Comparison of ENCODE assay signal across 8 cellular contexts in the genomic region with DNA sequence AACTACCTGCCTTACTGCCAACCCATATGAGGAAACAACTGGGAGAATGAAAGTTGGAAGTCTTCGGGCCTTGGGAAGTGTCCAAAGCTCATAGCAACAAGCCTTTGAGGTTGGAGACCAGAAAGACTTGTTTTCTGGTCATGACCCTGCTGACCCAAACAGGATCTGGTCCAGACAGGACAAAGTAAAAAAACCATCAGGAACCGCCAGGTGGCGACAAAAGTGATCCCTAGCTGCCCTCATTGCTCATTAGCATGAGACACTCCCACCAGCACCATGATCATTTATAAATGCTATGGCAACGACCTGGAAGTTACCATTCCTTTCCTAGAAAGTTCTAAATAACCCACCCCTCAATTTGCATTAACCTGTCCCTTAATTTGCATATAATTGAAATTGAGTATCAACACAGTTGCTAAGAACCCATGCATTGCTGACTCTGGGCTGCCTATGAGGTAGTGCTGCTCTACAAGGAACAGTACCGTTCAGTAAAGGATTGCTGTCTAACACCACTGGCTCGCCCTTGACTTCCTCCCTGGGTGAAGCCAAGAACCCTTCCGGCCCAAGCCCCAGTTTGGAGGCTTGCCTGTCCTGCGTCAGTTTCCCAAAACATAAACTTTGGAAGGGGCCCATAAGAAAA.
DNase-seq lines count a peak whose midpoint lies in the region; ATAC-seq and TF ChIP-seq lines count a peak whose summit lies in the region.

No MANE protein-coding gene starts in this region.

- H3K4me3 ChIP-seq in GM12865 (ENCODE audit: low read depth, low read length) (no peak overlapping the region), SU-DHL-6 (ENCODE audit: insufficient read depth, low read length, poor library complexity, severe bottlenecking) (no peak overlapping the region), H7 (ENCODE audit: insufficient read depth, low read depth, low read length) (no peak overlapping the region)
- H3K4me3 ChIP-seq in effector memory CD4-positive, alpha-beta T cell (ENCODE audit: insufficient read depth, low read depth, low read length, poor library complexity, severe bottlenecking): no peak overlapping the region

- no peaks in the 10 kb centered on the region for H3K9me2 ChIP-seq in SU-DHL-6 (replicated peaks; ENCODE audit: insufficient read depth, low read length)

- ATAC-seq in HG02938 (IDR thresholded peaks at IDR 0.05; ENCODE audit: unreplicated experiment) (peak; percentile 83), HG03135 (IDR thresholded peaks at IDR 0.05; ENCODE audit: unreplicated experiment) (no peak)
- ATAC-seq in naive thymus-derived CD8-positive, alpha-beta T cell: no peak

- H3K4me1 ChIP-seq in effector memory CD4-positive, alpha-beta T cell (ENCODE audit: control insufficient read depth, insufficient read depth, low read length, poor library complexity, severe bottlenecking): no peaks in the 10 kb centered on the region

- no peak overlapping the region for H2AFZ ChIP-seq in SU-DHL-6 (ENCODE audit: low read depth, low read length, severe bottlenecking)

- no peak overlapping the region for H3K4me2 ChIP-seq in SU-DHL-6 (ENCODE audit: low read depth, low read length, poor library complexity, severe bottlenecking)

- H3K9me3 Mint-ChIP-seq in naive thymus-derived CD8-positive, alpha-beta T cell: peaks cover 0 to 5% (median 0%) of the 10 kb centered on the region in 9 donors

- H3K4me1 Mint-ChIP-seq in naive thymus-derived CD8-positive, alpha-beta T cell: no peaks in the 10 kb centered on the region

- DNase-seq in GM12865 (ENCODE audit: low read depth): peak; percentile 60
- peak; percentile 6 to 21 (median 9) for DNase-seq in effector memory CD4-positive, alpha-beta T cell
- DNase-seq in stimulated activated CD4-positive, alpha-beta T cell treated with anti-CD3 and anti-CD28 coated beads, Interleukin-4, amount 100 ng/mL, for 1 hour: peak; percentile 26
- DNase-seq in H7: no peak
- DNase-seq in naive thymus-derived CD8-positive, alpha-beta T cell: no peak

- H3K9me3 ChIP-seq in SU-DHL-6 (ENCODE audit: insufficient read depth, low read length): no peaks in the 10 kb centered on the region
- H3K9me3 ChIP-seq in effector memory CD4-positive, alpha-beta T cell (ENCODE audit: control insufficient read depth, low read length): no peaks in the 10 kb centered on the region

- H3K9ac ChIP-seq in SU-DHL-6 (ENCODE audit: low read length): no peak overlapping the region

- H3K27ac ChIP-seq in SU-DHL-6 (ENCODE audit: low read depth, low read length): no peak overlapping the region
- H3K27ac ChIP-seq in effector memory CD4-positive, alpha-beta T cell (ENCODE audit: insufficient read depth, low read length, poor library complexity, severe bottlenecking): no peak overlapping the region

- H3K36me3 ChIP-seq in SU-DHL-6 (ENCODE audit: low read length) (no peaks in the 10 kb centered on the region), H7 (replicated peaks; ENCODE audit: control insufficient read depth, insufficient read depth, low read length) (no peaks in the 10 kb centered on the region)
- no peaks in the 10 kb centered on the region for H3K36me3 ChIP-seq in effector memory CD4-positive, alpha-beta T cell (ENCODE audit: control insufficient read depth, insufficient read depth, low read length)

- POLR2A ChIA-PET in naive thymus-derived CD8-positive, alpha-beta T cell (lab: Charles Lee): no interaction called here

- H3K4me3 Mint-ChIP-seq in naive thymus-derived CD8-positive, alpha-beta T cell: no peak overlapping the region

- H3K27me3 ChIP-seq in SU-DHL-6 (ENCODE audit: low read length): no peaks in the 10 kb centered on the region
- H3K27me3 ChIP-seq in effector memory CD4-positive, alpha-beta T cell (replicated peaks; ENCODE audit: control insufficient read depth, insufficient read depth, low read length, poor library complexity, severe bottlenecking): no peaks in the 10 kb centered on the region
- H3K27me3 ChIP-seq in H7 (ENCODE audit: control insufficient read depth, insufficient read depth, low read length): no peaks in the 10 kb centered on the region

- peaks cover 0 to 6% (median 2%) of the 10 kb centered on the region in 3 donors for H3K36me3 Mint-ChIP-seq in naive thymus-derived CD8-positive, alpha-beta T cell

- peaks cover 0 to 8% (median under 1%) of the 10 kb centered on the region in 5 donors for H3K27me3 Mint-ChIP-seq in naive thymus-derived CD8-positive, alpha-beta T cell

- no peaks in the 10 kb centered on the region for H3F3A ChIP-seq in SU-DHL-6 (ENCODE audit: insufficient read depth)

- H4K20me1 ChIP-seq in SU-DHL-6 (ENCODE audit: low read depth, low read length): no peaks in the 10 kb centered on the region

- H3K27ac Mint-ChIP-seq in naive thymus-derived CD8-positive, alpha-beta T cell: no peak overlapping the region

- H3K79me2 ChIP-seq in SU-DHL-6 (ENCODE audit: insufficient read depth, low read length): no peaks in the 10 kb centered on the region

- peak; percentile 64 for TF ChIP-seq CTCF in GM12865 (IDR thresholded peaks at IDR 0.05; ENCODE audit: insufficient read depth, low read depth, low read length, missing control alignments)
- peak; percentile 49 for TF ChIP-seq CTCF in SU-DHL-6 (IDR thresholded peaks at IDR 0.05; ENCODE audit: insufficient read depth, low read length, poor library complexity, severe bottlenecking)

Comparison
In these comparisons a context has a peak if more than half of its experiments do, and no peak if none do; other contexts are left out.
1. DNase-seq: peak in GM12865 (single experiment), effector memory CD4-positive, alpha-beta T cell (3 of 3) and stimulated activated CD4-positive, alpha-beta T cell treated with anti-CD3 and anti-CD28 coated beads, Interleukin-4, amount 100 ng/mL, for 1 hour (single experiment); none in H7 (single experiment) and naive thymus-derived CD8-positive, alpha-beta T cell (0 of 10).